Comparison of ENCODE assay signal across 8 cellular contexts in the genomic region with DNA sequence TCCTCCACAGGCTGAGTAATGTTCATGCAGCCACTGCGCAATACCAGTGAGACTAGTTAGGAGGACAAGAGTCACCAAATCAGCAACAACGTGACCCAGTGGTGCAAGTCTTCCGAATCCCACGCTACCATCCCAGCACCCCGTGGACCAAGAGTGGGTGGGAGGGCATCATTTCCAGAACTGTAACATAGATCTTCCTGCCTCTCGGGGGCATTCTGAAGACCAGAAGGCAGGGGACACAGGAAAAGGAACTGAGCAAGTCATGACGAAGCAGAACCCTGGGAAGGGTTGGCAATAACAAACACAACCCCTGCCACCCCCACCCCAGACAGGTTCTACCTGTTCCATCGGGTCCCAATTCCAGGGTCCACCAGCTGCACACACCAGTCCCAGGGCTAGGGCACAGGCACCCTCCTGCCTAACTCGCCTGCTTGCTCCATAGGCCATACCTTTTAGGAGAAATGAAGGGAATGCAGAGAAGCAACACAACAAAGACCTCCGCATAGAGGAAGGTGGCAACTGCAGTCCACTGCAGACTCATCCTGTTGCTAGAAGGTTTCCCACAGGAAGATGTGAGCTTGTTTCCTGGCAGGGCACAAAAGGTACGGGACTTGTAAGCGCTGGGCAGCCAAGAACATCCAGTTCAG. TPM values are rescaled to one million over a fixed set of nuclear protein-coding genes. Genes with fewer than 3 reads are reported as not detected.
DNase-seq lines count a peak whose midpoint lies in the region; ATAC-seq and TF ChIP-seq lines count a peak whose summit lies in the region.

No MANE protein-coding gene starts in this region.

- no peak for DNase-seq in AG09309 (ENCODE audit: low read depth)
- DNase-seq in mesothelial cell of epicardium (ENCODE audit: low spot score in 2 of 2, unreplicated experiment in 2 of 2), result no peak
- DNase-seq in NCI-H82 (lab: John Stamatoyannopoulos, UW), result no peak
- DNase-seq in nucleus accumbens (lab: John Stamatoyannopoulos, UW), result no peak
- no peak for DNase-seq in RPMI8226

- H3K4me3 ChIP-seq in AG09309 (ENCODE audit: control insufficient read depth, low read depth, low read length) (peak overlapping the region; percentile 56), HUES64 (ENCODE audit: low read length) (peak overlapping the region; percentile 84)

- peaks cover 13% of the 10 kb centered on the region for H3K4me1 ChIP-seq in HUES64 (ENCODE audit: insufficient read depth, low read length)

- 70% methylated on average over 12 of the region's 12 CpGs for WGBS in HUES64

- H3K27me3 Mint-ChIP-seq in brain (peaks cover 3% of the 10 kb centered on the region), mesothelial cell of epicardium (ENCODE audit: low read depth) (no peaks in the 10 kb centered on the region)

- peaks cover 39% of the 10 kb centered on the region for H3K36me3 ChIP-seq in HUES64 (ENCODE audit: insufficient read depth, low read length)

- H3K9me3 ChIP-seq in HUES64 (ENCODE audit: insufficient read depth, low read depth, low read length), result no peaks in the 10 kb centered on the region

- H3K9ac ChIP-seq in HUES64 (ENCODE audit: low read depth, low read length), result peak overlapping the region; percentile 71

- H3K4me3 Mint-ChIP-seq in brain (peak overlapping the region; percentile 86 to 91 (median 88)), mesothelial cell of epicardium (peak overlapping the region; percentile 79)

- H3K36me3 Mint-ChIP-seq in brain (peaks cover 25% of the 10 kb centered on the region), mesothelial cell of epicardium (peaks cover 7% of the 10 kb centered on the region)

- H3K27me3 ChIP-seq in HUES64 (ENCODE audit: insufficient read depth, low read length), result no peaks in the 10 kb centered on the region

- ATAC-seq in GM21619 (IDR thresholded peaks at IDR 0.05; ENCODE audit: unreplicated experiment), result no peak

- peaks cover 0 to 23% (median 3%) of the 10 kb centered on the region in 5 experiments for H3K9me3 Mint-ChIP-seq in brain
- H3K9me3 Mint-ChIP-seq in mesothelial cell of epicardium, result peaks cover 3% of the 10 kb centered on the region

- H3K27ac ChIP-seq in HUES64 (ENCODE audit: low read depth, low read length), result no peak overlapping the region

- H3K27ac Mint-ChIP-seq in brain (peak overlapping the region; percentile 42 to 92 (median 82)), mesothelial cell of epicardium (peak overlapping the region; percentile 91)

- H3K4me1 Mint-ChIP-seq in brain (peaks cover 24% of the 10 kb centered on the region), mesothelial cell of epicardium (peaks cover 18% of the 10 kb centered on the region)

- TF ChIP-seq CTCF in AG09309 (IDR thresholded peaks at IDR 0.05; ENCODE audit: control insufficient read depth, insufficient read depth, low read depth, low read length, missing control alignments) (no peak), brain (conservative IDR thresholded peaks at IDR 0.05) (no peak), mesothelial cell of epicardium (IDR thresholded peaks at IDR 0.05; ENCODE audit: unreplicated experiment) (no peak)

RNA-seq across cellular contexts. Expression of gene BCAP31, which starts 1.4 kb away (rescaled TPM):
- polyA plus RNA-seq in HUES64 (2013, experiment 1 of 2), result 109 TPM
- polyA plus RNA-seq in HUES64 (2013, experiment 2 of 2), result 110 TPM
- 284 TPM for polyA plus RNA-seq in brain (ENCODE audit: insufficient read depth, low read depth, low replicate concordance)
- 116 to 121 TPM (median 118 TPM) in 3 replicates for total RNA-seq in mesothelial cell of epicardium

RNA-seq across cellular contexts. Expression of gene ABCD1, which starts 1.8 kb away (rescaled TPM):
- polyA plus RNA-seq in HUES64 (2013, experiment 1 of 2), result 5.2 TPM
- polyA plus RNA-seq in HUES64 (2013, experiment 2 of 2), result 7.4 TPM
- polyA plus RNA-seq in brain (ENCODE audit: insufficient read depth, low read depth, low replicate concordance), result 9.2 TPM
- 15.4 to 18.3 TPM (median 15.4 TPM) in 3 replicates for total RNA-seq in mesothelial cell of epicardium

RNA-seq across cellular contexts. Expression of gene SLC6A8, which starts 35.1 kb away (rescaled TPM):
- 76.3 TPM for polyA plus RNA-seq in HUES64 (2013, experiment 1 of 2)
- 77.8 TPM for polyA plus RNA-seq in HUES64 (2013, experiment 2 of 2)
- 80.5 TPM for polyA plus RNA-seq in brain (ENCODE audit: insufficient read depth, low read depth, low replicate concordance)
- 65.3 to 68.0 TPM (median 65.6 TPM) in 3 replicates for total RNA-seq in mesothelial cell of epicardium

RNA-seq across cellular contexts. Expression of gene PLXNB3, which starts 41.2 kb away (rescaled TPM):
- polyA plus RNA-seq in HUES64 (2013, experiment 1 of 2), result 1.6 TPM
- 3.6 TPM for polyA plus RNA-seq in HUES64 (2013, experiment 2 of 2)
- polyA plus RNA-seq in brain (ENCODE audit: insufficient read depth, low read depth, low replicate concordance), result 38.0 TPM
- total RNA-seq in mesothelial cell of epicardium, result 3.6 to 4.3 TPM (median 4.3 TPM) in 3 replicates

RNA-seq across cellular contexts. Expression of gene PNCK, which starts 49.2 kb away (rescaled TPM):
- 2.7 TPM for polyA plus RNA-seq in HUES64 (2013, experiment 1 of 2)
- polyA plus RNA-seq in HUES64 (2013, experiment 2 of 2), result 3.6 TPM
- polyA plus RNA-seq in brain (ENCODE audit: insufficient read depth, low read depth, low replicate concordance), result 24.5 TPM
- total RNA-seq in mesothelial cell of epicardium, result 28.2 to 35.1 TPM (median 28.5 TPM) in 3 replicates
